ENCODE assay signal across 31 cellular contexts in genomic region chr2:177131858-177132257, GRCh38.
"Had no signal": no experiment of that assay in that cellular context is flagged by ENCODE, and none has a peak within 500 bp of the region (broad histone marks: within the 10 kb centered on the region; RNA-seq: fewer than 3 reads in every experiment).

No MANE protein-coding gene starts in this region.

- H3K4me1 ChIP-seq: parathyroid adenoma, psoas muscle, right lobe of liver, sigmoid colon, spleen, suprapubic skin, testis, upper lobe of left lung, vagina had no signal

- FAIRE-seq: urothelium cell line had no signal

- H3K36me3 ChIP-seq: neutrophil, ovary, right lobe of liver, sigmoid colon, spleen, suprapubic skin, tibial artery, upper lobe of left lung, vagina had no signal

- ATAC-seq: naive thymus-derived CD8-positive, alpha-beta T cell; natural killer cell treated with Interleukin-12 subunit alpha and Interleukin-12 subunit beta and Interleukin-15 and Interleukin-18, amount 100 ng/mL, for 72 hours; psoas muscle; right cardiac atrium; right lobe of liver; stimulated activated memory B cell treated with anti-CD40 and anti-IgM and Interleukin-4, amounts not matched to agents 10 μg/mL and 1 μg/mL and 100 μg/mL, for 72 hours; stimulated activated naive CD8-positive, alpha-beta T cell treated with anti-CD3 and anti-CD28 coated beads, Interleukin-15, amount 100 ng/mL, for 72 hours; stimulated activated naive CD8-positive, alpha-beta T cell treated with anti-CD3 and anti-CD28 coated beads, Interleukin-15, Interleukin-2, amounts not matched to agents 100 U/mL and 50 U/mL, for 24 hours had no signal

- H3K9me3 ChIP-seq: neutrophil, ovary, psoas muscle, right lobe of liver, sigmoid colon, spleen, suprapubic skin, testis, tibial artery, upper lobe of left lung, vagina had no signal

- H3K27me3 ChIP-seq: ovary, right lobe of liver, sigmoid colon, spleen, suprapubic skin, testis, tibial artery, upper lobe of left lung, vagina had no signal

- DNase-seq: naive thymus-derived CD8-positive, alpha-beta T cell; nephron progenitor cell; nucleus accumbens; ovary; posterior cingulate gyrus; psoas muscle; right cardiac atrium; right lobe of liver; sigmoid colon; spleen; stimulated activated CD4-positive, alpha-beta T cell treated with anti-CD3 and anti-CD28 coated beads, Interleukin-12 subunit alpha, Interleukin-12 subunit beta, amount 100 ng/mL, for 4 hours; stimulated activated CD4-positive, alpha-beta T cell treated with anti-CD3 and anti-CD28 coated beads, Interleukin-1b, Interleukin-23, amount 100 ng/mL, for 48 hours; stimulated activated CD4-positive, alpha-beta T cell treated with anti-CD3 and anti-CD28 coated beads, Interleukin-4, amount 100 ng/mL, for 1 hour; stimulated activated CD4-positive, alpha-beta T cell treated with anti-CD3 and anti-CD28 coated beads, Interleukin-4, amount 100 ng/mL, for 4 hours; stimulated activated CD8-positive, alpha-beta memory T cell treated with anti-CD3 and anti-CD28 coated beads, Interleukin-4, amount 100 ng/mL, for 48 hours; stimulated activated naive CD4-positive, alpha-beta T cell; stimulated activated naive CD8-positive, alpha-beta T cell treated with anti-CD3 and anti-CD28 coated beads, Interleukin-15, amount 100 ng/mL, for 72 hours; stimulated activated naive CD8-positive, alpha-beta T cell treated with anti-CD3 and anti-CD28 coated beads, Interleukin-15, Interleukin-2, amounts not matched to agents 100 U/mL and 50 U/mL, for 24 hours; substantia nigra; testis; tibial artery; trophoblast cell; upper lobe of left lung had no signal

- H3K27ac ChIP-seq: neutrophil, ovary, parathyroid adenoma, psoas muscle, right lobe of liver, sigmoid colon, spleen, suprapubic skin, testis, tibial artery, upper lobe of left lung, vagina had no signal

- H3K4me3 ChIP-seq: ovary, psoas muscle, right lobe of liver, sigmoid colon, smooth muscle cell, spleen, suprapubic skin, testis, tibial artery, upper lobe of left lung, vagina had no signal
